In genomic region chr1:205505076-205505729, GRCh38 we compare ENCODE assay signal across 9 cellular contexts. TPM values are rescaled to one million over a fixed set of nuclear protein-coding genes. Genes with fewer than 3 reads are reported as not detected.
A peak's percentile ranks its signal among the peaks of the same experiment; 100 is the strongest.
DNase-seq lines count a peak whose midpoint lies in the region; ATAC-seq and TF ChIP-seq lines count a peak whose summit lies in the region.
"Had no signal": no experiment of that assay in that cellular context is flagged by ENCODE, and none has a peak within 500 bp of the region (broad histone marks: within the 10 kb centered on the region; RNA-seq: fewer than 3 reads in every experiment).

No MANE protein-coding gene starts in this region.

- H3K4me3 ChIP-seq in BJ (ENCODE audit: low read depth, low read length) (peak overlapping the region; percentile 42), LNCaP clone FGC (ENCODE audit: low read depth, low read length) (peak overlapping the region; percentile 53), mucosa of rectum (ENCODE audit: low read length in 2 of 2) (peak overlapping the region; percentile 81 to 85)

- no peaks in the 10 kb centered on the region for H3K9me3 Mint-ChIP-seq in dendritic cell treated with granulocyte-macrophage colony-stimulating factor and Interleukin-4, amounts not matched to agents 40 ng/mL and 50 ng/mL, for 4 days

- peak overlapping the region; percentile 73 for H3K27ac Mint-ChIP-seq in dendritic cell treated with granulocyte-macrophage colony-stimulating factor and Interleukin-4, amounts not matched to agents 40 ng/mL and 50 ng/mL, for 4 days

- TF ChIP-seq CTCF in BJ (IDR thresholded peaks at IDR 0.05; ENCODE audit: insufficient read depth, low read depth, low read length) (peak; percentile 15; the same call in 1 of the 2 replicates), LNCaP clone FGC (IDR thresholded peaks at IDR 0.05; ENCODE audit: control insufficient read depth, extremely low read depth, insufficient read depth) (no peak)

- H3K4me1 ChIP-seq in mucosa of rectum (ENCODE audit: control insufficient read depth in 2 of 2, insufficient read depth in 2 of 2, low read length in 2 of 2), result peaks cover 12 to 17% of the 10 kb centered on the region in 2 donors

- H3K27me3 Mint-ChIP-seq in dendritic cell treated with granulocyte-macrophage colony-stimulating factor and Interleukin-4, amounts not matched to agents 40 ng/mL and 50 ng/mL, for 4 days, result peaks cover 12% of the 10 kb centered on the region

- POLR2A ChIA-PET in BJ (lab: Charles Lee), result interaction anchor here (0.7 kb wide), 1 partner anchor 1524 kb away, joined by 3 read pairs; no protein-coding TSS in a partner anchor

- peak overlapping the region; percentile 71 for H3K4me3 Mint-ChIP-seq in dendritic cell treated with granulocyte-macrophage colony-stimulating factor and Interleukin-4, amounts not matched to agents 40 ng/mL and 50 ng/mL, for 4 days

- no peak for ATAC-seq in GM19467 (IDR thresholded peaks at IDR 0.05; ENCODE audit: unreplicated experiment)
- no peak for ATAC-seq in HG02678 (IDR thresholded peaks at IDR 0.05; ENCODE audit: unreplicated experiment)

- H3K27me3 ChIP-seq in BJ (ENCODE audit: control insufficient read depth, insufficient read depth, low read length) (peaks cover 30% of the 10 kb centered on the region), mucosa of rectum (ENCODE audit: control insufficient read depth in 2 of 2, insufficient read depth in 2 of 2, low read length in 2 of 2) (no peaks in the 10 kb centered on the region)

- H3K4me1 Mint-ChIP-seq in dendritic cell treated with granulocyte-macrophage colony-stimulating factor and Interleukin-4, amounts not matched to agents 40 ng/mL and 50 ng/mL, for 4 days (ENCODE audit: low read depth), result peaks cover 15% of the 10 kb centered on the region

- CTCF ChIA-PET in BJ (lab: Yijun Ruan, JAX), result interaction anchor here (0.6 to 37.0 kb wide), 5 partner anchors 13 to 151 kb away, joined by 3 to 819 read pairs (median 3); no protein-coding TSS in a partner anchor

- H3K27ac ChIP-seq in mucosa of rectum (ENCODE audit: low read depth in 2 of 2, low read length in 2 of 2), result peak overlapping the region in 1 of 2 donors; percentile 61
- H3K27ac ChIP-seq: neutrophil had no signal

- H3K9ac ChIP-seq in mucosa of rectum (ENCODE audit: low read depth in 1 of 2, low read length in 2 of 2), result peak overlapping the region; percentile 32 to 70

- no peaks in the 10 kb centered on the region for H3K9me3 ChIP-seq in mucosa of rectum (ENCODE audit: control insufficient read depth in 2 of 2, low read length in 2 of 2)
- H3K9me3 ChIP-seq: neutrophil had no signal

- H3K36me3 ChIP-seq in BJ (ENCODE audit: control insufficient read depth, insufficient read depth, low read length) (no peaks in the 10 kb centered on the region), mucosa of rectum (ENCODE audit: control insufficient read depth in 2 of 2, insufficient read depth in 2 of 2, low read length in 2 of 2) (no peaks in the 10 kb centered on the region)
- H3K36me3 ChIP-seq: neutrophil had no signal

- H3K36me3 Mint-ChIP-seq in dendritic cell treated with granulocyte-macrophage colony-stimulating factor and Interleukin-4, amounts not matched to agents 40 ng/mL and 50 ng/mL, for 4 days (ENCODE audit: low read depth), result no peaks in the 10 kb centered on the region

- intact Hi-C loops in dendritic cell treated with granulocyte-macrophage colony-stimulating factor and Interleukin-4, amounts not matched to agents 40 ng/mL and 50 ng/mL, for 4 days (cut with micrococcal nuclease), result no loop called here

- DNase-seq in BJ (ENCODE audit: low read depth) (no peak), LNCaP clone FGC (ENCODE audit: low read depth) (no peak), NCI-H446 (lab: John Stamatoyannopoulos, UW) (no peak), HUDEP-2 (lab: John Stamatoyannopoulos, UW; ENCODE audit: unreplicated experiment in 76 of 76) (no peak)

RNA-seq across cellular contexts. Expression of gene CDK18, which starts 0.7 kb away (rescaled TPM):
- polyA plus RNA-seq in BJ (2011; rRNA removed), result 0.45 and 0.83 TPM in 2 replicates
- 0.90 and 0.98 TPM in 2 replicates for polyA minus RNA-seq in BJ (2011; rRNA and poly(A)+ RNA removed)

RNA-seq across cellular contexts. Expression of gene BLACAT1, which starts 49.4 kb away (rescaled TPM):
- polyA plus RNA-seq in BJ (2011; rRNA removed), result 0.02 TPM in 1 of 2 replicates, not detected in the other
- not detected in 2 replicates for polyA minus RNA-seq in BJ (2011; rRNA and poly(A)+ RNA removed)
